25 cellular contexts compared by ENCODE assay signal in the genomic region with DNA sequence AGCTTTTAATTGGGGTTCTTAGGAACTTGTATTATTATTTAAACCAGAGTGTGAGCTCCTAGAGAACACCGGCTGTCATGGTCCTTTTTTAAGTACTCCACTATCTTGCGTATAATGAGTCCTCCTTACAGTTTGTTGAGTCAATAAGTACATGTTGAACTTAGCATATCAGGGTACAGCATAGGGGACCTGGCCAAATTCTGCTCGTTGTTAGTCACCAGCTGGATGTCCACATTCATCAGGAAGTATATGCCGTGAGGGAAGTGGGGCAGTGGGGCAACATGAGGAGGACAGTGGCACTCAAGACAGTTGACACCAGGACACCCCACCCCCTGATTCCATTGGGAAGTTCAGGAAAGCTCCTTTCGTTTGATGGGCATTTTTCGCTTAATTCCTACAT. TPM values are rescaled to one million over a fixed set of nuclear protein-coding genes. Genes with fewer than 3 reads are reported as not detected.
"Had no signal": no experiment of that assay in that cellular context is flagged by ENCODE, and none has a peak within 500 bp of the region (broad histone marks: within the 10 kb centered on the region; RNA-seq: fewer than 3 reads in every experiment).

No MANE protein-coding gene starts in this region.

- H3K4me3 ChIP-seq: dorsolateral prefrontal cortex, gastroesophageal sphincter, heart left ventricle, hepatocyte, lung, prostate gland, right atrium auricular region, thoracic aorta, tibial nerve, upper lobe of right lung, uterus had no signal

- H3K9me3 Mint-ChIP-seq: memory B cell; natural killer cell treated with Interleukin-12 subunit alpha and Interleukin-12 subunit beta and Interleukin-15 and Interleukin-18, amount 100 ng/mL, for 72 hours; neural crest cell; stimulated activated effector memory CD8-positive, alpha-beta T cell treated with anti-CD3 and anti-CD28 coated beads, Interleukin-12 subunit alpha, Interleukin-12 subunit beta, amount 100 ng/mL, for 72 hours had no signal

- H3K9ac ChIP-seq: parathyroid adenoma had no signal

- H3K27me3 Mint-ChIP-seq: memory B cell; natural killer cell treated with Interleukin-12 subunit alpha and Interleukin-12 subunit beta and Interleukin-15 and Interleukin-18, amount 100 ng/mL, for 72 hours had no signal

- H2AFZ ChIP-seq: hepatocyte, parathyroid adenoma had no signal

- ATAC-seq: gastroesophageal sphincter; heart left ventricle; natural killer cell treated with Interleukin-12 subunit alpha and Interleukin-12 subunit beta and Interleukin-15 and Interleukin-18, amount 100 ng/mL, for 72 hours; stimulated activated effector memory CD8-positive, alpha-beta T cell treated with anti-CD3 and anti-CD28 coated beads, Interleukin-12 subunit alpha, Interleukin-12 subunit beta, amount 100 ng/mL, for 72 hours; stimulated activated naive CD8-positive, alpha-beta T cell treated with anti-CD3 and anti-CD28 coated beads, Interleukin-15, Interleukin-2, amounts not matched to agents 100 U/mL and 50 U/mL, for 24 hours; upper lobe of right lung had no signal

- H3K36me3 ChIP-seq: prostate gland, uterus had no signal

- H3K27ac Mint-ChIP-seq: memory B cell; natural killer cell treated with Interleukin-12 subunit alpha and Interleukin-12 subunit beta and Interleukin-15 and Interleukin-18, amount 100 ng/mL, for 72 hours; stimulated activated effector memory CD8-positive, alpha-beta T cell treated with anti-CD3 and anti-CD28 coated beads, Interleukin-12 subunit alpha, Interleukin-12 subunit beta, amount 100 ng/mL, for 72 hours had no signal

- H3K9me3 ChIP-seq: gastroesophageal sphincter, heart left ventricle, neutrophil, prostate gland, right atrium auricular region, thoracic aorta, tibial nerve, upper lobe of right lung, uterus had no signal

- H3K4me1 Mint-ChIP-seq: neural crest cell had no signal

- H3K27ac ChIP-seq: dorsolateral prefrontal cortex, gastroesophageal sphincter, heart left ventricle, hepatocyte, neutrophil, parathyroid adenoma, prostate gland, right atrium auricular region, thoracic aorta, tibial nerve, upper lobe of right lung, uterus had no signal

- H3K4me3 Mint-ChIP-seq: memory B cell; natural killer cell treated with Interleukin-12 subunit alpha and Interleukin-12 subunit beta and Interleukin-15 and Interleukin-18, amount 100 ng/mL, for 72 hours; neural crest cell; stimulated activated effector memory CD8-positive, alpha-beta T cell treated with anti-CD3 and anti-CD28 coated beads, Interleukin-12 subunit alpha, Interleukin-12 subunit beta, amount 100 ng/mL, for 72 hours had no signal

- H3K27me3 ChIP-seq: dorsolateral prefrontal cortex, gastroesophageal sphincter, heart left ventricle, hepatocyte, neutrophil, right atrium auricular region, tibial nerve, upper lobe of right lung, uterus had no signal

- DNase-seq: dorsolateral prefrontal cortex; effector CD4-positive, alpha-beta T cell; foreskin fibroblast; heart left ventricle; kidney; stimulated activated CD4-positive, alpha-beta T cell treated with anti-CD3 and anti-CD28 coated beads, Interleukin-2, amount 100 ng/mL, for 24 hours; stimulated activated CD4-positive, alpha-beta T cell treated with anti-CD3 and anti-CD28 coated beads, Interleukin-4, amount 100 ng/mL, for 24 hours; stimulated activated naive CD8-positive, alpha-beta T cell treated with anti-CD3 and anti-CD28 coated beads, Interleukin-15, Interleukin-2, amounts not matched to agents 100 U/mL and 50 U/mL, for 24 hours; upper lobe of right lung; uterus had no signal

- H3K4me1 ChIP-seq: right atrium auricular region, upper lobe of right lung, uterus had no signal

- H3K4me2 ChIP-seq: hepatocyte had no signal

RNA-seq across cellular contexts. Expression of gene ANKRD1, which starts 32.5 kb away (rescaled TPM):
- total RNA-seq: gastroesophageal sphincter; kidney; left lobe of liver; mononuclear cell; natural killer cell treated with Interleukin-12 subunit alpha and Interleukin-12 subunit beta and Interleukin-15 and Interleukin-18, amount 100 ng/mL, for 72 hours; neural crest cell; tibial nerve had no signal
